Comparison of ENCODE assay signal across 22 cellular contexts in genomic region chr13:49140910-49141611, GRCh38.
DNase-seq lines count a peak whose midpoint lies in the region; ATAC-seq, FAIRE-seq and TF ChIP-seq lines count a peak whose summit lies in the region.
"Had no signal": no experiment of that assay in that cellular context is flagged by ENCODE, and none has a peak within 500 bp of the region (broad histone marks: within the 10 kb centered on the region; RNA-seq: fewer than 3 reads in every experiment).

No MANE protein-coding gene starts in this region.

- POLR2A ChIA-PET in CD4-positive, alpha-beta memory T cell (lab: Charles Lee; ENCODE audit: partially characterized antibody), result no interaction called here
- POLR2A ChIA-PET in Caco-2 (lab: Charles Lee), result no interaction called here

- FAIRE-seq in GM12891 (lab: Jason Lieb, UNC), result peak; percentile 20
- FAIRE-seq: astrocyte, frontal cortex had no signal

- peak overlapping the region; percentile 5 to 76 (median 74) for H3K27ac Mint-ChIP-seq in CD4-positive, alpha-beta memory T cell
- H3K27ac Mint-ChIP-seq in activated naive CD8-positive, alpha-beta T cell, result peak overlapping the region; percentile 85
- peak overlapping the region; percentile 32 for H3K27ac Mint-ChIP-seq in neural crest cell (ENCODE audit: unreplicated experiment)
- no peak overlapping the region for H3K27ac Mint-ChIP-seq in Caco-2 (ENCODE audit: unreplicated experiment)
- H3K27ac Mint-ChIP-seq: T-helper 1 cell treated with Interleukin-12 subunit alpha and Interleukin-12 subunit beta and Interleukin-4 antibody, amounts not matched to agents 30 μg/mL and 1 μg/mL, for 36 hours had no signal

- no peak for ATAC-seq in GM21529 (IDR thresholded peaks at IDR 0.05; ENCODE audit: unreplicated experiment)
- ATAC-seq: left colon, Right ventricle myocardium inferior had no signal

- BruUV-seq in Caco-2 (replicated peaks; lab: Mats Ljungman, UMichigan), result no TSS peak

- H3K27me3 ChIP-seq in CD4-positive, alpha-beta memory T cell (ENCODE audit: insufficient read depth, low read length), result no peaks in the 10 kb centered on the region
- H3K27me3 ChIP-seq in Caco-2 (replicated peaks; ENCODE audit: control insufficient read depth, insufficient read depth, low read length), result no peaks in the 10 kb centered on the region
- H3K27me3 ChIP-seq: colonic mucosa had no signal

- intact Hi-C loops in CD4-positive, alpha-beta memory T cell (cut with micrococcal nuclease), result no loop called here
- intact Hi-C loops in Caco-2 (cut with micrococcal nuclease; ENCODE audit: unreplicated experiment), result no loop called here

- H3K9me3 ChIP-seq in CD4-positive, alpha-beta memory T cell (ENCODE audit: control insufficient read depth in 1 of 2, low read length in 2 of 2), result no peaks in the 10 kb centered on the region
- H3K9me3 ChIP-seq in Caco-2, result no peaks in the 10 kb centered on the region
- H3K9me3 ChIP-seq: colonic mucosa, thoracic aorta had no signal

- H3K27ac ChIP-seq in CD4-positive, alpha-beta memory T cell (ENCODE audit: low read depth, low read length), result no peak overlapping the region
- H3K27ac ChIP-seq: colonic mucosa, KMS-11, thoracic aorta had no signal

- peaks cover 47 to 76% of the 10 kb centered on the region in 2 donors for H3K36me3 Mint-ChIP-seq in CD4-positive, alpha-beta memory T cell
- peaks cover 32% of the 10 kb centered on the region for H3K36me3 Mint-ChIP-seq in activated naive CD8-positive, alpha-beta T cell
- H3K36me3 Mint-ChIP-seq in neural crest cell (ENCODE audit: low read depth) (peaks cover 16% of the 10 kb centered on the region), Caco-2 (ENCODE audit: insufficient read depth, unreplicated experiment) (peaks cover 16% of the 10 kb centered on the region)

- H3K27me3 Mint-ChIP-seq in CD4-positive, alpha-beta memory T cell, result no peaks in the 10 kb centered on the region
- no peaks in the 10 kb centered on the region for H3K27me3 Mint-ChIP-seq in activated naive CD8-positive, alpha-beta T cell
- H3K27me3 Mint-ChIP-seq in neural crest cell (ENCODE audit: low read depth), result no peaks in the 10 kb centered on the region
- H3K27me3 Mint-ChIP-seq in Caco-2 (ENCODE audit: insufficient read depth, unreplicated experiment), result no peaks in the 10 kb centered on the region

- no peak overlapping the region for H3K4me3 ChIP-seq in CD4-positive, alpha-beta memory T cell (ENCODE audit: low read length in 2 of 2)
- H3K4me3 ChIP-seq in Caco-2 (ENCODE audit: low read depth, low read length), result no peak overlapping the region
- H3K4me3 ChIP-seq: colonic mucosa, thoracic aorta had no signal

- CTCF ChIA-PET in CD4-positive, alpha-beta memory T cell (lab: Charles Lee; ENCODE audit: partially characterized antibody), result interaction anchor here (1.2 kb wide), 1 partner anchor 372 kb away, joined by 3 read pairs; no protein-coding TSS in a partner anchor
- CTCF ChIA-PET in Caco-2 (lab: Charles Lee), result no interaction called here

- no peak for TF ChIP-seq POLR2A in GM12891 (IDR thresholded peaks at IDR 0.05; ENCODE audit: low read depth, low read length)

- peaks cover 24% of the 10 kb centered on the region for H3K36me3 ChIP-seq in CD4-positive, alpha-beta memory T cell (ENCODE audit: insufficient read depth, low read length)
- H3K36me3 ChIP-seq in Caco-2 (ENCODE audit: control insufficient read depth, insufficient read depth, low read length), result peaks cover 1% of the 10 kb centered on the region; the same call in 1 of the 2 replicates
- H3K36me3 ChIP-seq: colonic mucosa had no signal

- TF ChIP-seq CTCF in neural crest cell (conservative IDR thresholded peaks at IDR 0.05), result no peak
- no peak for TF ChIP-seq CTCF in Caco-2 (IDR thresholded peaks at IDR 0.05; ENCODE audit: insufficient read depth in 1 of 2, low read depth in 1 of 2, low read length in 1 of 2, severe bottlenecking in 1 of 2, unreplicated experiment in 1 of 2)

- H3K9me3 Mint-ChIP-seq in CD4-positive, alpha-beta memory T cell, result no peaks in the 10 kb centered on the region
- H3K9me3 Mint-ChIP-seq in activated naive CD8-positive, alpha-beta T cell (ENCODE audit: low read depth), result no peaks in the 10 kb centered on the region
- H3K9me3 Mint-ChIP-seq in neural crest cell (no peaks in the 10 kb centered on the region), Caco-2 (ENCODE audit: unreplicated experiment) (no peaks in the 10 kb centered on the region)
- H3K9me3 Mint-ChIP-seq: T-helper 1 cell treated with Interleukin-12 subunit alpha and Interleukin-12 subunit beta and Interleukin-4 antibody, amounts not matched to agents 30 μg/mL and 1 μg/mL, for 36 hours had no signal

- no peak for DNase-seq in CD4-positive, alpha-beta memory T cell
- DNase-seq in GM12891 (ENCODE audit: insufficient read length, low spot score) (no peak), neural crest cell (ENCODE audit: low read depth, low spot score) (no peak), Caco-2 (no peak), NCI-H1930 (lab: John Stamatoyannopoulos, UW) (no peak)
- DNase-seq: colonic mucosa; DMS153; GOT3; left colon; midbrain; NCI-H1048; NCI-H2107; NCI-H524; stimulated activated CD4-positive, alpha-beta T cell treated with anti-CD3 and anti-CD28 coated beads, Interleukin-2, amount 100 ng/mL, for 24 hours had no signal

- H3K4me1 Mint-ChIP-seq in CD4-positive, alpha-beta memory T cell, result peaks cover 18 to 39% (median 27%) of the 10 kb centered on the region in 4 donors
- H3K4me1 Mint-ChIP-seq in activated naive CD8-positive, alpha-beta T cell (ENCODE audit: low read depth), result peaks cover 43% of the 10 kb centered on the region
- H3K4me1 Mint-ChIP-seq in neural crest cell, result peaks cover 11% of the 10 kb centered on the region
- H3K4me1 Mint-ChIP-seq in Caco-2 (ENCODE audit: low read depth, unreplicated experiment), result no peaks in the 10 kb centered on the region

- no peak overlapping the region for H3K4me3 Mint-ChIP-seq in CD4-positive, alpha-beta memory T cell
- H3K4me3 Mint-ChIP-seq in activated naive CD8-positive, alpha-beta T cell, result peak overlapping the region; percentile 33
- H3K4me3 Mint-ChIP-seq in neural crest cell (no peak overlapping the region), Caco-2 (ENCODE audit: unreplicated experiment) (no peak overlapping the region)
- H3K4me3 Mint-ChIP-seq: T-helper 1 cell treated with Interleukin-12 subunit alpha and Interleukin-12 subunit beta and Interleukin-4 antibody, amounts not matched to agents 30 μg/mL and 1 μg/mL, for 36 hours had no signal

- H3K4me1 ChIP-seq in CD4-positive, alpha-beta memory T cell (ENCODE audit: insufficient read depth, low read length), result peaks cover 5% of the 10 kb centered on the region
- no peaks in the 10 kb centered on the region for H3K4me1 ChIP-seq in Caco-2
- H3K4me1 ChIP-seq: colonic mucosa had no signal

TF ChIP-seq in GM12891, 5 proteins besides CTCF, POLR2A, EP300 and RAD21:
- TF ChIP-seq POU2F2 (IDR thresholded peaks at IDR 0.05; ENCODE audit: low read depth, low read length), result no peak
- no peak for TF ChIP-seq POLR2AphosphoS5 (IDR thresholded peaks at IDR 0.05; ENCODE audit: low read depth, low read length)
- no peak for TF ChIP-seq PAX5 (IDR thresholded peaks at IDR 0.05; ENCODE audit: insufficient read depth, low read length, severe bottlenecking)
- TF ChIP-seq SPI1 (IDR thresholded peaks at IDR 0.05; ENCODE audit: low read depth, low read length), result no peak
- no peak for TF ChIP-seq TAF1 (IDR thresholded peaks at IDR 0.05; ENCODE audit: low read depth, low read length)
